In genomic region chr18:70337139-70337972, GRCh38 we compare ENCODE assay signal across 10 cellular contexts. TPM values are rescaled to one million over a fixed set of nuclear protein-coding genes. Genes with fewer than 3 reads are reported as not detected.
DNase-seq lines count a peak whose midpoint lies in the region; ATAC-seq and TF ChIP-seq lines count a peak whose summit lies in the region.
"Had no signal": no experiment of that assay in that cellular context is flagged by ENCODE, and none has a peak within 500 bp of the region (broad histone marks: within the 10 kb centered on the region; RNA-seq: fewer than 3 reads in every experiment).

No MANE protein-coding gene starts in this region.

- peak; percentile 78 for ATAC-seq in omental fat pad (ENCODE audit: low FRiP score)
- ATAC-seq in HG03280 (IDR thresholded peaks at IDR 0.05; ENCODE audit: unreplicated experiment), result no peak
- no peak for ATAC-seq in activated CD8-positive, alpha-beta T cell treated with anti-CD3 and anti-CD28 coated beads, Interleukin-2, amount 10 ng/mL, durations not matched to agents 7 days and 5 days

- CTCF ChIA-PET in activated naive CD4-positive, alpha-beta T cell treated with anti-CD3 and anti-CD28 coated beads for 36 hours (lab: Charles Lee), result no interaction called here
- CTCF ChIA-PET in activated CD8-positive, alpha-beta T cell treated with anti-CD3 and anti-CD28 coated beads, Interleukin-2, amount 10 ng/mL, durations not matched to agents 7 days and 5 days (lab: Charles Lee), result no interaction called here

- no peaks in the 10 kb centered on the region for H3K36me3 Mint-ChIP-seq in activated naive CD4-positive, alpha-beta T cell treated with anti-CD3 and anti-CD28 coated beads for 36 hours (ENCODE audit: low read depth)
- H3K36me3 Mint-ChIP-seq in activated CD8-positive, alpha-beta T cell treated with anti-CD3 and anti-CD28 coated beads, Interleukin-2, amount 10 ng/mL, durations not matched to agents 7 days and 5 days (ENCODE audit: low read depth), result no peaks in the 10 kb centered on the region

- H3K4me3 Mint-ChIP-seq in activated naive CD4-positive, alpha-beta T cell treated with anti-CD3 and anti-CD28 coated beads for 36 hours, result no peak overlapping the region
- H3K4me3 Mint-ChIP-seq in activated CD8-positive, alpha-beta T cell treated with anti-CD3 and anti-CD28 coated beads, Interleukin-2, amount 10 ng/mL, durations not matched to agents 7 days and 5 days, result no peak overlapping the region

- H3K9me3 Mint-ChIP-seq in activated naive CD4-positive, alpha-beta T cell treated with anti-CD3 and anti-CD28 coated beads for 36 hours, result no peaks in the 10 kb centered on the region
- no peaks in the 10 kb centered on the region for H3K9me3 Mint-ChIP-seq in activated CD8-positive, alpha-beta T cell treated with anti-CD3 and anti-CD28 coated beads, Interleukin-2, amount 10 ng/mL, durations not matched to agents 7 days and 5 days (ENCODE audit: insufficient read depth)

- no peak overlapping the region for H3K27ac Mint-ChIP-seq in activated naive CD4-positive, alpha-beta T cell treated with anti-CD3 and anti-CD28 coated beads for 36 hours
- no peak overlapping the region for H3K27ac Mint-ChIP-seq in activated CD8-positive, alpha-beta T cell treated with anti-CD3 and anti-CD28 coated beads, Interleukin-2, amount 10 ng/mL, durations not matched to agents 7 days and 5 days

- TF ChIP-seq CTCF in GM12865 (IDR thresholded peaks at IDR 0.05; ENCODE audit: insufficient read depth, low read depth, low read length, missing control alignments) (no peak), omental fat pad (IDR thresholded peaks at IDR 0.05) (no peak)

- peak; percentile 6 for DNase-seq in GM12865 (ENCODE audit: low read depth)
- peak; percentile 68 for DNase-seq in NCI-H226
- DNase-seq in epithelial cell of prostate (ENCODE audit: low read depth, low spot score), result peak; percentile 95
- no peak for DNase-seq in omental fat pad (ENCODE audit: low spot score)
- DNase-seq in activated naive CD4-positive, alpha-beta T cell treated with anti-CD3 and anti-CD28 coated beads for 36 hours, result no peak
- DNase-seq in activated CD8-positive, alpha-beta T cell treated with anti-CD3 and anti-CD28 coated beads, Interleukin-2, amount 10 ng/mL, durations not matched to agents 7 days and 5 days, result no peak
- DNase-seq in cerebellar nuclear complex (lab: John Stamatoyannopoulos, UW), result no peak
- DNase-seq: activated effector memory CD4-positive, alpha-beta T cell treated with anti-CD3 and anti-CD28 coated beads, Interleukin-2, amount 50 U/mL, for 16 hours; stimulated activated CD4-positive, alpha-beta T cell treated with anti-CD3 and anti-CD28 coated beads, Interleukin-4, amount 100 ng/mL, for 4 hours had no signal

- POLR2A ChIA-PET in activated CD8-positive, alpha-beta T cell treated with anti-CD3 and anti-CD28 coated beads, Interleukin-2, amount 10 ng/mL, durations not matched to agents 7 days and 5 days (lab: Charles Lee), result no interaction called here

- H3K4me3 ChIP-seq in GM12865 (ENCODE audit: low read depth, low read length), result no peak overlapping the region

- intact Hi-C loops in activated naive CD4-positive, alpha-beta T cell treated with anti-CD3 and anti-CD28 coated beads for 36 hours (cut with micrococcal nuclease), result no loop called here

- H3K27ac ChIP-seq in epithelial cell of prostate, result peak overlapping the region; percentile 100

- no peaks in the 10 kb centered on the region for H3K27me3 Mint-ChIP-seq in activated naive CD4-positive, alpha-beta T cell treated with anti-CD3 and anti-CD28 coated beads for 36 hours (ENCODE audit: low read depth)
- H3K27me3 Mint-ChIP-seq in activated CD8-positive, alpha-beta T cell treated with anti-CD3 and anti-CD28 coated beads, Interleukin-2, amount 10 ng/mL, durations not matched to agents 7 days and 5 days (ENCODE audit: low read depth), result no peaks in the 10 kb centered on the region

- no peaks in the 10 kb centered on the region for H3K4me1 Mint-ChIP-seq in activated naive CD4-positive, alpha-beta T cell treated with anti-CD3 and anti-CD28 coated beads for 36 hours (ENCODE audit: low read depth)
- H3K4me1 Mint-ChIP-seq in activated CD8-positive, alpha-beta T cell treated with anti-CD3 and anti-CD28 coated beads, Interleukin-2, amount 10 ng/mL, durations not matched to agents 7 days and 5 days (ENCODE audit: low read depth), result no peaks in the 10 kb centered on the region

RNA-seq across cellular contexts. Expression of gene SOCS6, which starts 48.5 kb away (rescaled TPM):
- 10 to 100 TPM; 14.7 to 21.1 (median 16.7) TPM for total RNA-seq in omental fat pad
- total RNA-seq in activated naive CD4-positive, alpha-beta T cell treated with anti-CD3 and anti-CD28 coated beads for 36 hours, result under 1 TPM; 0.42 to 0.60 TPM
- under 1 TPM; 0.92 to 0.97 TPM for total RNA-seq in activated CD8-positive, alpha-beta T cell treated with anti-CD3 and anti-CD28 coated beads, Interleukin-2, amount 10 ng/mL, durations not matched to agents 7 days and 5 days

Comparison
In these comparisons a context has a peak if more than half of its experiments do, and no peak if none do; other contexts are left out.
1. DNase-seq: peak in GM12865 (single experiment), NCI-H226 (single experiment) and epithelial cell of prostate (single experiment); none in omental fat pad (single experiment), activated naive CD4-positive, alpha-beta T cell treated with anti-CD3 and anti-CD28 coated beads for 36 hours (single experiment), activated CD8-positive, alpha-beta T cell treated with anti-CD3 and anti-CD28 coated beads, Interleukin-2, amount 10 ng/mL, durations not matched to agents 7 days and 5 days (single experiment) and cerebellar nuclear complex (0 of 2).
2. RNA of gene SOCS6, which starts 48.5 kb away (total RNA-seq): 14.7 to 21.1 TPM in omental fat pad; 0.92 to 0.97 TPM in activated CD8-positive, alpha-beta T cell treated with anti-CD3 and anti-CD28 coated beads, Interleukin-2, amount 10 ng/mL, durations not matched to agents 7 days and 5 days and 0.42 to 0.60 TPM in activated naive CD4-positive, alpha-beta T cell treated with anti-CD3 and anti-CD28 coated beads for 36 hours; every median in the first group is over 4 times any median in the second.